ENCODE assay signal across 8 cellular contexts in genomic region chr6:30325150-30325872, GRCh38. TPM values are rescaled to one million over a fixed set of nuclear protein-coding genes. Genes with fewer than 3 reads are reported as not detected.
A peak's percentile ranks its signal among the peaks of the same experiment; 100 is the strongest.
DNase-seq lines count a peak whose midpoint lies in the region; ATAC-seq and TF ChIP-seq lines count a peak whose summit lies in the region.

No MANE protein-coding gene starts in this region.

- peak overlapping the region; percentile 91 for H3K27ac Mint-ChIP-seq in activated T-helper 17 cell treated with anti-CD3 and anti-CD28 coated beads, Interleukin-2, amount 50 U/mL, for 72 hours
- peak overlapping the region; percentile 99 for H3K27ac Mint-ChIP-seq in progenitor cell of endocrine pancreas

- peaks cover 81% of the 10 kb centered on the region for H3K36me3 Mint-ChIP-seq in activated T-helper 17 cell treated with anti-CD3 and anti-CD28 coated beads, Interleukin-2, amount 50 U/mL, for 72 hours (ENCODE audit: low read depth)
- H3K36me3 Mint-ChIP-seq in progenitor cell of endocrine pancreas (ENCODE audit: insufficient read depth): peaks cover 5% of the 10 kb centered on the region

- H3K27me3 ChIP-seq in H7 (ENCODE audit: control insufficient read depth, insufficient read depth, low read length) (no peaks in the 10 kb centered on the region), foreskin keratinocyte (no peaks in the 10 kb centered on the region)

- H3K4me3 Mint-ChIP-seq in activated T-helper 17 cell treated with anti-CD3 and anti-CD28 coated beads, Interleukin-2, amount 50 U/mL, for 72 hours: peak overlapping the region; percentile 90
- peak overlapping the region; percentile 90 for H3K4me3 Mint-ChIP-seq in progenitor cell of endocrine pancreas (ENCODE audit: low read depth)

- H3K27me3 Mint-ChIP-seq in activated T-helper 17 cell treated with anti-CD3 and anti-CD28 coated beads, Interleukin-2, amount 50 U/mL, for 72 hours: no peaks in the 10 kb centered on the region
- no peaks in the 10 kb centered on the region for H3K27me3 Mint-ChIP-seq in progenitor cell of endocrine pancreas

- TF ChIP-seq CTCF in foreskin keratinocyte (conservative IDR thresholded peaks at IDR 0.05) (no peak), progenitor cell of endocrine pancreas (IDR thresholded peaks at IDR 0.05; ENCODE audit: unreplicated experiment) (no peak)

- peak; percentile 69 for ATAC-seq in activated T-helper 17 cell treated with anti-CD3 and anti-CD28 coated beads, Interleukin-2, amount 50 U/mL, for 72 hours (replicated peaks)
- peak; percentile 66 for ATAC-seq in foreskin keratinocyte

- peaks cover 49% of the 10 kb centered on the region for H3K4me1 Mint-ChIP-seq in activated T-helper 17 cell treated with anti-CD3 and anti-CD28 coated beads, Interleukin-2, amount 50 U/mL, for 72 hours
- peaks cover 29% of the 10 kb centered on the region for H3K4me1 Mint-ChIP-seq in progenitor cell of endocrine pancreas (ENCODE audit: low read depth)

- peak overlapping the region; percentile 88 for H3K4me3 ChIP-seq in H7 (ENCODE audit: insufficient read depth, low read depth, low read length)

- peak; percentile 80 for DNase-seq in COLO829 (ENCODE audit: low spot score)
- DNase-seq in H7: no peak
- peak; percentile 34 for DNase-seq in NCI-H774 (lab: John Stamatoyannopoulos, UW)
- DNase-seq in foreskin keratinocyte: no peak
- DNase-seq in progenitor cell of endocrine pancreas (ENCODE audit: low spot score, unreplicated experiment): no peak
- DNase-seq in SK-N-DZ (ENCODE audit: low spot score): no peak
- DNase-seq in ecto neural progenitor cell (ENCODE audit: low spot score): no peak

- H3K4me1 ChIP-seq in foreskin keratinocyte: peaks cover 12% of the 10 kb centered on the region

- H3K27ac ChIP-seq in foreskin keratinocyte: peak overlapping the region; percentile 92

- no peaks in the 10 kb centered on the region for H3K9me3 Mint-ChIP-seq in activated T-helper 17 cell treated with anti-CD3 and anti-CD28 coated beads, Interleukin-2, amount 50 U/mL, for 72 hours
- H3K9me3 Mint-ChIP-seq in progenitor cell of endocrine pancreas (ENCODE audit: low read depth): no peaks in the 10 kb centered on the region

- H3K36me3 ChIP-seq in H7 (replicated peaks; ENCODE audit: control insufficient read depth, insufficient read depth, low read length): peaks cover 7% of the 10 kb centered on the region

RNA-seq across cellular contexts. Expression of gene TRIM39, which starts 1.4 kb away (rescaled TPM):
- 12.2 and 13.9 TPM in 2 replicates for total RNA-seq in H7 (2014; rRNA removed; shearing (Covaris generic))
- total RNA-seq in activated T-helper 17 cell treated with anti-CD3 and anti-CD28 coated beads, Interleukin-2, amount 50 U/mL, for 72 hours: 10 to 100 TPM; 12.4 to 16.1 TPM
- total RNA-seq in foreskin keratinocyte (9.3 and 9.5 TPM in 2 replicates), progenitor cell of endocrine pancreas (17.9 TPM in 2 replicates)
- polyA plus RNA-seq in foreskin keratinocyte: 4.8 and 5.9 TPM in 2 replicates
- polyA plus RNA-seq in SK-N-DZ (2014; cell fraction: cytosol; rRNA removed): 13.9 and 17.1 TPM in 2 replicates
- 8.3 and 12.5 TPM in 2 replicates for polyA plus RNA-seq in SK-N-DZ (2014; cell fraction: nucleus; rRNA removed)

RNA-seq across cellular contexts. Expression of gene RPP21, which starts 19.6 kb away (rescaled TPM):
- total RNA-seq in H7 (2014; rRNA removed; shearing (Covaris generic)): 87.2 and 103 TPM in 2 replicates
- total RNA-seq in activated T-helper 17 cell treated with anti-CD3 and anti-CD28 coated beads, Interleukin-2, amount 50 U/mL, for 72 hours: 10 to 100 TPM; 20.8 to 22.9 TPM
- total RNA-seq in foreskin keratinocyte (58.5 and 60.8 TPM in 2 replicates), progenitor cell of endocrine pancreas (53.7 and 59.4 TPM in 2 replicates)
- 102 and 105 TPM in 2 replicates for polyA plus RNA-seq in foreskin keratinocyte
- 89.4 and 134 TPM in 2 replicates for polyA plus RNA-seq in SK-N-DZ (2014; cell fraction: cytosol; rRNA removed)
- polyA plus RNA-seq in SK-N-DZ (2014; cell fraction: nucleus; rRNA removed): 118 and 156 TPM in 2 replicates

Comparison
In these comparisons a context has a peak if more than half of its experiments do, and no peak if none do; other contexts are left out.
1. DNase-seq: peak in COLO829 (single experiment) and NCI-H774 (single experiment); none in H7 (single experiment), foreskin keratinocyte (0 of 2), progenitor cell of endocrine pancreas (single experiment), SK-N-DZ (single experiment) and ecto neural progenitor cell (single experiment).